In genomic region chr20:290081-290831, GRCh38 we compare ENCODE assay signal across 8 cellular contexts. TPM values are rescaled to one million over a fixed set of nuclear protein-coding genes. Genes with fewer than 3 reads are reported as not detected.
A peak's percentile ranks its signal among the peaks of the same experiment; 100 is the strongest.
DNase-seq lines count a peak whose midpoint lies in the region; ATAC-seq and TF ChIP-seq lines count a peak whose summit lies in the region.

TSS of gene C20orf96 (minus strand) at chr20:290750. CDS start at chr20:290610, 140 bp downstream.

- ATAC-seq in HG02852 (IDR thresholded peaks at IDR 0.05; ENCODE audit: unreplicated experiment) (peak; percentile 90), T-helper 17 cell (peak; percentile 93), right cardiac atrium (peak; percentile 97 to 98), aorta (ENCODE audit: low FRiP score) (peak; percentile 98)

- no peaks in the 10 kb centered on the region for H3K27me3 Mint-ChIP-seq in T-helper 17 cell

- H3K4me3 ChIP-seq in right cardiac atrium (ENCODE audit: low read length): peak within 1 kb of the TSS; percentile 96
- H3K4me3 ChIP-seq in rectal smooth muscle tissue (ENCODE audit: low read length): peak within 1 kb of the TSS; percentile 91
- peak within 1 kb of the TSS; percentile 38 to 79 for H3K4me3 ChIP-seq in aorta (ENCODE audit: low read length in 2 of 2)

- no peaks in the 10 kb centered on the region for H3K27me3 ChIP-seq in right cardiac atrium (ENCODE audit: control insufficient read depth, insufficient read depth)
- H3K27me3 ChIP-seq in rectal smooth muscle tissue (ENCODE audit: control insufficient read depth, insufficient read depth, low read length): no peaks in the 10 kb centered on the region
- no peaks in the 10 kb centered on the region for H3K27me3 ChIP-seq in aorta (ENCODE audit: control insufficient read depth in 1 of 2, insufficient read depth in 2 of 2, low read length in 1 of 2)

- under 1% methylated on average over 43 of the region's 43 CpGs for WGBS in right cardiac atrium
- WGBS in aorta, 2 donors: 1% methylated on average over 43 of the region's 43 CpGs

- intact Hi-C loops in right cardiac atrium (cut with DNase I) (no loop called here), aorta (cut with DNase I) (no loop called here)

- H3K36me3 Mint-ChIP-seq in T-helper 17 cell (ENCODE audit: low read depth): peaks cover 2% of the 10 kb centered on the region

- in situ Hi-C loops in GM13976 (cut with MboI; ENCODE audit: low sequenced_read_pairs, unreplicated experiment): no loop called here

- H3K36me3 ChIP-seq in rectal smooth muscle tissue (ENCODE audit: control insufficient read depth, insufficient read depth, low read length): no peaks in the 10 kb centered on the region
- H3K36me3 ChIP-seq in aorta (ENCODE audit: control insufficient read depth in 1 of 2, insufficient read depth in 2 of 2, low read length in 1 of 2): no peaks in the 10 kb centered on the region

- H3K9ac ChIP-seq in rectal smooth muscle tissue (ENCODE audit: low read length): peak within 1 kb of the TSS; percentile 60

- H3K4me1 ChIP-seq in right cardiac atrium (ENCODE audit: control insufficient read depth, insufficient read depth, low read length) (no peaks in the 10 kb centered on the region), rectal smooth muscle tissue (ENCODE audit: control insufficient read depth, insufficient read depth, low read length) (peaks cover 5% of the 10 kb centered on the region), aorta (ENCODE audit: control insufficient read depth in 1 of 2, insufficient read depth in 2 of 2, low read length in 2 of 2) (no peaks in the 10 kb centered on the region)

- no peak within 1 kb of the TSS for H3K27ac Mint-ChIP-seq in T-helper 17 cell

- no peak within 1 kb of the TSS for H3K4me3 Mint-ChIP-seq in T-helper 17 cell

- DNase-seq in GM13976 (ENCODE audit: low spot score): peak; percentile 97
- peak; percentile 78 for DNase-seq in NCI-H1694 (lab: John Stamatoyannopoulos, UW)
- DNase-seq in T-helper 17 cell: peak; percentile 71 to 78 (median 76)
- peak; percentile 94 to 98 (median 98) for DNase-seq in right cardiac atrium
- peak; percentile 96 to 97 for DNase-seq in aorta

- no peaks in the 10 kb centered on the region for H3K9me3 ChIP-seq in T-helper 17 cell (ENCODE audit: control insufficient read depth, low read length, poor library complexity, severe bottlenecking)
- H3K9me3 ChIP-seq in right cardiac atrium (ENCODE audit: control insufficient read depth, low read length): no peaks in the 10 kb centered on the region
- no peaks in the 10 kb centered on the region for H3K9me3 ChIP-seq in aorta (ENCODE audit: control insufficient read depth, low read length)

- TF ChIP-seq CTCF in GM13976 (IDR thresholded peaks at IDR 0.05; ENCODE audit: borderline replicate concordance, control extremely low read depth, extremely low read depth, insufficient read depth, missing control alignments): peak; percentile 15

- peaks cover 14% of the 10 kb centered on the region for H3K4me1 Mint-ChIP-seq in T-helper 17 cell

- H3K27ac ChIP-seq in angular gyrus (ENCODE audit: low read depth, low read length) (peak within 1 kb of the TSS; percentile 57), right cardiac atrium (ENCODE audit: low read length) (peak within 1 kb of the TSS; percentile 90), rectal smooth muscle tissue (ENCODE audit: low read depth, low read length) (peak within 1 kb of the TSS; percentile 75), aorta (ENCODE audit: low read depth in 1 of 2, low read length in 2 of 2) (peak within 1 kb of the TSS in 1 of 2 donors; percentile 68)

RNA-seq across cellular contexts. Expression of gene C20orf96, which starts in this region (rescaled TPM):
- total RNA-seq in T-helper 17 cell (1 to 10 TPM; 2.4 to 2.7 TPM), right cardiac atrium (1 to 10 TPM; 4.8 to 9.1 (median 6.9) TPM), aorta (10 to 100 TPM in 1 of 2 donors, 1 to 10 TPM in 1; 4.6 to 11.1 TPM)
- polyA plus RNA-seq in right cardiac atrium (4.2 TPM), aorta (1 to 10 TPM; 5.3 to 5.6 TPM)
